24 cellular contexts compared by ENCODE assay signal in the genomic region with DNA sequence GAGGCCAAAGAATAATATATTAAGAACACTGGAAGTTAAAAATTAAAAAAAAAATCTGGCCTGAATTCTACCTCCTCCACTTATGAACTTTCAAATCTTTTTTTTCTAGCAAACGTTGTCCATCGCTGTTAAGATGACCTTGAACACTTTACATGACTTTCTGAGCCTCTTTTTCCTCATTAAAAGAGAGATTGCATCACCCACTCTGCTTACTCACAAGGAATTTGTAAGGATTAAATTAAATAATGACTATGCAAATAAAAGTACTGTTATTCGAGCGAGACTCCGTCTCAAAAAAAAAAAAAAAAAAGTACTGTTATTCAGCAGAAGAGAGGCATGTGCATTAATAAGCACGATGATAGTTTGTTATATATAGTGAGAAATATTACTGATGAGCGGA.
DNase-seq lines count a peak whose midpoint lies in the region; ATAC-seq, FAIRE-seq and TF ChIP-seq lines count a peak whose summit lies in the region.
"Had no signal": no experiment of that assay in that cellular context is flagged by ENCODE, and none has a peak within 500 bp of the region (broad histone marks: within the 10 kb centered on the region; RNA-seq: fewer than 3 reads in every experiment).

No MANE protein-coding gene starts in this region.

- no peak overlapping the region for H2AK5ac ChIP-seq in H9 (ENCODE audit: insufficient read length, low read length)

- H2BK5ac ChIP-seq in H9 (ENCODE audit: insufficient read length, low read length) = no peak overlapping the region

- H3K9ac ChIP-seq in H9 (ENCODE audit: extremely low read depth, insufficient read length, low read length) (no peak overlapping the region), neural progenitor cell (no peak overlapping the region)

- H2BK12ac ChIP-seq in H9 (ENCODE audit: insufficient read length, low read depth, low read length) = no peak overlapping the region

- POLR2A ChIA-PET in A673 (lab: Charles Lee; ENCODE audit: low non-redundant PET) = no interaction called here

- no peak overlapping the region for H3K4ac ChIP-seq in H9 (ENCODE audit: low read depth, low read length)

- no peak overlapping the region for H3K14ac ChIP-seq in H9 (ENCODE audit: insufficient read depth, low read length)

- DNase-seq in A673 (ENCODE audit: low spot score) (peak; percentile 70), H9 (no peak), bronchial epithelial cell (ENCODE audit: low read depth) (peak; percentile 59), foreskin fibroblast (peak; percentile 29 to 46), islet precursor cell (no peak), neural progenitor cell (ENCODE audit: low spot score) (no peak)
- no peak for DNase-seq in effector CD4-positive, alpha-beta T cell
- DNase-seq: activated CD8-positive, alpha-beta T cell treated with anti-CD3 and anti-CD28 coated beads, Interleukin-2, amount 10 ng/mL, durations not matched to agents 7 days and 5 days; activated naive CD4-positive, alpha-beta T cell; activated T-cell treated with anti-CD3 and anti-CD28 coated beads, Interleukin-2, amount 50 U/mL, for 24 hours; aorta; CD4-positive, alpha-beta T cell; DMS 273 treated with DMSO at 0.1 percent for 48 hours; effector memory CD8-positive, alpha-beta T cell; foreskin melanocyte; GDM1; hypothalamus; lower lobe of right lung; NCI-H1105 treated with DMSO at 0.1 percent for 48 hours; NCI-H446 treated with DMSO at 0.1 percent for 48 hours; Peyer's patch; substantia nigra had no signal

- H3K9me3 ChIP-seq in A673 (ENCODE audit: low read depth, low read length, poor library complexity, severe bottlenecking) (no peaks in the 10 kb centered on the region), H9 (ENCODE audit: control insufficient read depth, low read depth, low read length) (no peaks in the 10 kb centered on the region), neural progenitor cell (ENCODE audit: low read depth) (no peaks in the 10 kb centered on the region)
- H3K9me3 ChIP-seq: lower lobe of right lung, Peyer's patch had no signal

- no peaks in the 10 kb centered on the region for H3K36me3 ChIP-seq in A673 (ENCODE audit: insufficient read depth, low read length, poor library complexity, severe bottlenecking)
- no peaks in the 10 kb centered on the region for H3K36me3 ChIP-seq in bronchial epithelial cell (ENCODE audit: control insufficient read depth, insufficient read depth, low read length)
- no peaks in the 10 kb centered on the region for H3K36me3 ChIP-seq in neural progenitor cell
- H3K36me3 ChIP-seq: lower lobe of right lung, Peyer's patch had no signal

- peak overlapping the region; percentile 33 for H3K27ac ChIP-seq in A673 (ENCODE audit: low read depth, low read length, poor library complexity, severe bottlenecking)
- no peak overlapping the region for H3K27ac ChIP-seq in H9 (ENCODE audit: insufficient read length, low read depth, low read length)
- H3K27ac ChIP-seq in neural progenitor cell = no peak overlapping the region
- H3K27ac ChIP-seq: lower lobe of right lung, Peyer's patch had no signal

- no peak overlapping the region for H3K4me3 Mint-ChIP-seq in H9
- no peak overlapping the region for H3K4me3 Mint-ChIP-seq in neural progenitor cell
- H3K4me3 Mint-ChIP-seq: activated CD8-positive, alpha-beta T cell treated with anti-CD3 and anti-CD28 coated beads, Interleukin-2, amount 10 ng/mL, durations not matched to agents 7 days and 5 days; activated T-cell treated with anti-CD3 and anti-CD28 coated beads, Interleukin-2, amount 50 U/mL, for 24 hours; CD4-positive, alpha-beta T cell; effector memory CD8-positive, alpha-beta T cell had no signal

- H3K4me2 ChIP-seq in H9 (ENCODE audit: insufficient read depth, insufficient read length, low read length) (no peak overlapping the region), neural progenitor cell (no peak overlapping the region)

- no peak overlapping the region for H2AFZ ChIP-seq in H9 (ENCODE audit: low read length)
- H2AFZ ChIP-seq in neural progenitor cell (replicated peaks) = no peak overlapping the region

- no peak overlapping the region for H4K91ac ChIP-seq in H9 (ENCODE audit: insufficient read length, low read depth, low read length)

- no peaks in the 10 kb centered on the region for H3K79me1 ChIP-seq in H9 (ENCODE audit: insufficient read depth, low read depth, low read length, poor library complexity, severe bottlenecking)

- no peaks in the 10 kb centered on the region for H3K23me2 ChIP-seq in H9 (ENCODE audit: insufficient read length, low read depth, low read length, poor library complexity, severe bottlenecking)

- no peaks in the 10 kb centered on the region for H4K20me1 ChIP-seq in H9 (ENCODE audit: control insufficient read depth, insufficient read depth, insufficient read length)
- no peaks in the 10 kb centered on the region for H4K20me1 ChIP-seq in neural progenitor cell (ENCODE audit: low read depth)

- H3T11ph ChIP-seq in H9 (ENCODE audit: low read length) = no peak overlapping the region

- no peak overlapping the region for H2BK20ac ChIP-seq in H9 (ENCODE audit: low read depth, low read length, poor library complexity, severe bottlenecking)

- H3K23ac ChIP-seq in H9 (ENCODE audit: insufficient read length, low read depth, low read length) = no peak overlapping the region

- H3K4me1 ChIP-seq in A673 (ENCODE audit: insufficient read depth, low read length, poor library complexity, severe bottlenecking) (peaks cover 92% of the 10 kb centered on the region), H9 (ENCODE audit: insufficient read depth, low read length) (no peaks in the 10 kb centered on the region; the same call in 1 of the 2 replicates), neural progenitor cell (peaks cover 8% of the 10 kb centered on the region)
- H3K4me1 ChIP-seq: lower lobe of right lung, Peyer's patch had no signal

- H3K36me3 Mint-ChIP-seq in H9 (ENCODE audit: insufficient read depth in 1 of 3, low read depth in 3 of 3) (no peaks in the 10 kb centered on the region), neural progenitor cell (no peaks in the 10 kb centered on the region)

- H4K8ac ChIP-seq in H9 (replicated peaks; ENCODE audit: insufficient read length, low read depth, low read length) = no peak overlapping the region

- CTCF ChIA-PET in A673 (lab: Charles Lee) = no interaction called here

- H2BK15ac ChIP-seq in H9 (ENCODE audit: low read depth, low read length) = no peak overlapping the region

- no CpG with 5 or more reads among the region's 7 CpGs for WGBS in H9 (ENCODE audit: extremely low coverage, insufficient read length, low lambda C conversion rate)

- no peak overlapping the region for H4K5ac ChIP-seq in H9 (ENCODE audit: insufficient read length, low read depth, low read length)

- no peaks in the 10 kb centered on the region for H3K27me3 ChIP-seq in A673 (replicated peaks; ENCODE audit: insufficient read depth, low read depth, low read length, poor library complexity)
- no peaks in the 10 kb centered on the region for H3K27me3 ChIP-seq in H9 (ENCODE audit: insufficient read depth, low read length)
- no peaks in the 10 kb centered on the region for H3K27me3 ChIP-seq in bronchial epithelial cell (ENCODE audit: control insufficient read depth, insufficient read depth, low read length)
- no peaks in the 10 kb centered on the region for H3K27me3 ChIP-seq in neural progenitor cell
- H3K27me3 ChIP-seq: Peyer's patch had no signal

- H3K79me2 ChIP-seq in H9 (ENCODE audit: insufficient read depth, low read length) (no peaks in the 10 kb centered on the region), neural progenitor cell (ENCODE audit: low read depth) (no peaks in the 10 kb centered on the region)

- H3K4me3 ChIP-seq in A673 (ENCODE audit: low read depth, low read length, poor library complexity, severe bottlenecking) = no peak overlapping the region
- no peak overlapping the region for H3K4me3 ChIP-seq in bronchial epithelial cell (ENCODE audit: low read depth, low read length)
- no peak overlapping the region for H3K4me3 ChIP-seq in foreskin fibroblast (ENCODE audit: low read depth in 1 of 2, low read length in 2 of 2)
- H3K4me3 ChIP-seq in neural progenitor cell = no peak overlapping the region
- H3K4me3 ChIP-seq: lower lobe of right lung, Peyer's patch had no signal

- no peak for TF ChIP-seq CTCF in A673 (conservative IDR thresholded peaks at IDR 0.05; ENCODE audit: low read depth, low read length)
- TF ChIP-seq CTCF in H9 (conservative IDR thresholded peaks at IDR 0.05) = no peak
- TF ChIP-seq CTCF in bronchial epithelial cell (IDR thresholded peaks at IDR 0.05; ENCODE audit: insufficient read depth, low read length, severe bottlenecking) = no peak
- no peak for TF ChIP-seq CTCF in foreskin fibroblast (IDR thresholded peaks at IDR 0.05; ENCODE audit: low read depth, low read length)
- TF ChIP-seq CTCF in neural progenitor cell (IDR thresholded peaks at IDR 0.05) = no peak

- H3K27ac Mint-ChIP-seq in H9 = peak overlapping the region; percentile 53 to 78 (median 66); a peak in 4 of 7 replicates
- H3K27ac Mint-ChIP-seq in neural progenitor cell = no peak overlapping the region
- H3K27ac Mint-ChIP-seq: activated CD8-positive, alpha-beta T cell treated with anti-CD3 and anti-CD28 coated beads, Interleukin-2, amount 10 ng/mL, durations not matched to agents 7 days and 5 days; activated T-cell treated with anti-CD3 and anti-CD28 coated beads, Interleukin-2, amount 50 U/mL, for 24 hours; CD4-positive, alpha-beta T cell; effector memory CD8-positive, alpha-beta T cell had no signal

- H3K4me1 Mint-ChIP-seq in H9 (peaks cover 15 to 30% of the 10 kb centered on the region in 2 experiments), neural progenitor cell (peaks cover 4% of the 10 kb centered on the region)

- H2BK120ac ChIP-seq in H9 (ENCODE audit: low read depth, low read length, poor library complexity, severe bottlenecking) = no peak overlapping the region

- ATAC-seq in GM19324 (IDR thresholded peaks at IDR 0.05; ENCODE audit: low FRiP score, unreplicated experiment) = no peak
- ATAC-seq: activated CD8-positive, alpha-beta T cell treated with anti-CD3 and anti-CD28 coated beads, Interleukin-2, amount 10 ng/mL, durations not matched to agents 7 days and 5 days; effector memory CD8-positive, alpha-beta T cell; lower lobe of right lung had no signal

- H3F3A ChIP-seq in neural progenitor cell (ENCODE audit: low read depth) = no peaks in the 10 kb centered on the region

- no TSS peak for BruUV-seq in A673 (replicated peaks; lab: Mats Ljungman, UMichigan)

- intact Hi-C loops in A673 (cut with micrococcal nuclease; ENCODE audit: unreplicated experiment) = no loop called here

- H3K27me3 Mint-ChIP-seq in H9 (ENCODE audit: low read depth) (no peaks in the 10 kb centered on the region), neural progenitor cell (ENCODE audit: insufficient read depth, low read depth) (no peaks in the 10 kb centered on the region)
- H3K27me3 Mint-ChIP-seq: activated T-cell treated with anti-CD3 and anti-CD28 coated beads, Interleukin-2, amount 50 U/mL, for 24 hours had no signal

- H3K9me3 Mint-ChIP-seq in H9 (no peaks in the 10 kb centered on the region), neural progenitor cell (no peaks in the 10 kb centered on the region)
- H3K9me3 Mint-ChIP-seq: activated T-cell treated with anti-CD3 and anti-CD28 coated beads, Interleukin-2, amount 50 U/mL, for 24 hours; CD4-positive, alpha-beta T cell had no signal

- no peak for FAIRE-seq in bronchial epithelial cell (lab: Jason Lieb, UNC)
- FAIRE-seq: keratinocyte had no signal

- no peak overlapping the region for H3K56ac ChIP-seq in H9 (ENCODE audit: insufficient read length, low read depth, low read length)

- H3K18ac ChIP-seq in H9 (ENCODE audit: insufficient read length, low read depth, low read length) = no peak overlapping the region

Comparison
In these comparisons a context has a peak if more than half of its experiments do, and no peak if none do; other contexts are left out.
1. DNase-seq: peak in A673 (single experiment), bronchial epithelial cell (single experiment) and foreskin fibroblast (2 of 2); none in H9 (single experiment), islet precursor cell (single experiment), neural progenitor cell (single experiment) and effector CD4-positive, alpha-beta T cell (single experiment).